ENCODE assay signal across 24 cellular contexts in the genomic region with DNA sequence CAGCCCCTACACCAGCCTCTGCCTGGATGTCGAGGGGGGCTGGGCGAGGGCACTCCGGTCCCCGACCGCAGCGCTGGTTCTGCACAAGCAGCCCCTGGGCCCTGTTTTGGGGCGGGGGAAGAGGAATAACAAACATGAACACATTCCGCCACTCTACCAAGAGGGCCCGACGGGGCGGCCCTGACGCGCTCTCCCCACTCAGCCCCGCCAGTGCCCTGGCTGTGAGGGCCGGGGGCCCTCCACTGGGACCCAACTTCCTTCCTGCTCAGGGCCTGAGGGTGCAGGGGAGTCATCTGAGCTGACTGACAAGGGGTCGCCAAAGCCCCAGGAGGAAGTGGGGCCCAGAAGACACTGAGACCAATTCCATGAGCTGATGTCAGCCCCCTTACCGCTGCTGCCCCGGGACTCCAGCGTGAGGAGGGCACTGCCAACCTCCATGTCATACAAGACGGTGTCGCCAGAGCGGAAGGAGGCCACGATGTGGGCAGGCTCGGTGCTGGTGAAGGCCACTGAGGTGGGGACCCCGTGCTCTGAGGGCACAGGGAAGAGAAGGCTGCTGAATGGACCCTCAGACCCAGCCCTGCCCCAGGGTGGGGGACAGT. TPM values are rescaled to one million over a fixed set of nuclear protein-coding genes. Genes with fewer than 3 reads are reported as not detected.
DNase-seq lines count a peak whose midpoint lies in the region; ATAC-seq, FAIRE-seq and TF ChIP-seq lines count a peak whose summit lies in the region.
"Had no signal": no experiment of that assay in that cellular context is flagged by ENCODE, and none has a peak within 500 bp of the region (broad histone marks: within the 10 kb centered on the region; RNA-seq: fewer than 3 reads in every experiment).

No MANE protein-coding gene starts in this region.

- H3K4me3 ChIP-seq in RWPE2 (ENCODE audit: severe bottlenecking): no peak overlapping the region
- H3K4me3 ChIP-seq in kidney (ENCODE audit: low read length in 2 of 2): no peak overlapping the region
- no peak overlapping the region for H3K4me3 ChIP-seq in subcutaneous abdominal adipose tissue (ENCODE audit: low read depth in 1 of 5, low read length in 5 of 5)
- H3K4me3 ChIP-seq: gastrocnemius medialis, GM23248, MG63, prostate gland, stomach, transverse colon had no signal

- peaks cover 29% of the 10 kb centered on the region for H3K36me3 Mint-ChIP-seq in activated CD8-positive, alpha-beta memory T cell treated with anti-CD3 and anti-CD28 coated beads, Interleukin-2, amount 10 ng/mL, durations not matched to agents 7 days and 5 days

- peaks cover 63% of the 10 kb centered on the region for H3K36me3 ChIP-seq in RWPE2 (ENCODE audit: low read depth)
- peaks cover 21 to 40% of the 10 kb centered on the region in 2 donors for H3K36me3 ChIP-seq in kidney (ENCODE audit: control insufficient read depth in 1 of 2, insufficient read depth in 2 of 2, low read length in 2 of 2)
- H3K36me3 ChIP-seq in subcutaneous abdominal adipose tissue (ENCODE audit: control insufficient read depth in 5 of 5, insufficient read depth in 5 of 5, low read length in 5 of 5): peaks cover 0 to 87% (median 78%) of the 10 kb centered on the region in 5 donors

- H3K4me1 ChIP-seq in RWPE2 (ENCODE audit: insufficient read depth, poor library complexity, severe bottlenecking) (peaks cover 5% of the 10 kb centered on the region), kidney (ENCODE audit: control insufficient read depth in 1 of 2, insufficient read depth in 1 of 2, low read depth in 1 of 2, low read length in 2 of 2) (peaks cover 0 to 11% of the 10 kb centered on the region in 2 donors), subcutaneous abdominal adipose tissue (ENCODE audit: control insufficient read depth in 5 of 5, insufficient read depth in 5 of 5, low read length in 5 of 5) (peaks cover 4 to 93% (median 64%) of the 10 kb centered on the region in 5 donors)
- H3K4me1 ChIP-seq: prostate gland had no signal

- TF ChIP-seq CTCF in RWPE2 (IDR thresholded peaks at IDR 0.05; ENCODE audit: poor library complexity, severe bottlenecking) (no peak), kidney (IDR thresholded peaks at IDR 0.05; ENCODE audit: borderline replicate concordance, extremely low read depth, insufficient read depth) (no peak)

- CTCF ChIA-PET in activated CD8-positive, alpha-beta memory T cell treated with anti-CD3 and anti-CD28 coated beads, Interleukin-2, amount 10 ng/mL, durations not matched to agents 7 days and 5 days (lab: Charles Lee): interaction anchor here (2.5 kb wide), 1 partner anchor 10 kb away, joined by 8 read pairs; no protein-coding TSS in a partner anchor

- no peak overlapping the region for H3K27ac ChIP-seq in RWPE2 (ENCODE audit: poor library complexity, severe bottlenecking)
- H3K27ac ChIP-seq in kidney (ENCODE audit: low read depth in 2 of 2, low read length in 2 of 2): no peak overlapping the region
- peak overlapping the region; percentile 10 for H3K27ac ChIP-seq in subcutaneous abdominal adipose tissue (ENCODE audit: low read depth, low read length)
- H3K27ac ChIP-seq: gastrocnemius medialis, GM23248, prostate gland, stomach, transverse colon had no signal

- H3K9me3 ChIP-seq in RWPE2 (ENCODE audit: severe bottlenecking) (no peaks in the 10 kb centered on the region), kidney (ENCODE audit: control insufficient read depth in 1 of 2, low read length in 2 of 2) (no peaks in the 10 kb centered on the region), subcutaneous abdominal adipose tissue (ENCODE audit: control insufficient read depth in 5 of 5, low read length in 5 of 5) (no peaks in the 10 kb centered on the region)
- H3K9me3 ChIP-seq: gastrocnemius medialis, MG63, prostate gland, stomach, transverse colon had no signal

- H3K4me3 Mint-ChIP-seq in activated CD8-positive, alpha-beta memory T cell treated with anti-CD3 and anti-CD28 coated beads, Interleukin-2, amount 10 ng/mL, durations not matched to agents 7 days and 5 days: no peak overlapping the region
- H3K4me3 Mint-ChIP-seq: activated T-helper 1 cell treated with anti-CD3 and anti-CD28 coated beads, Interleukin-12 subunit alpha, Interleukin-12 subunit beta, Interleukin-2, Interleukin-4 antibody, amounts not matched to agents 30 ng/mL and 10 ng/mL and 1 ng/mL, durations not matched to agents 14 hours and 24 hours and 36 hours had no signal

- H3K27me3 Mint-ChIP-seq in activated CD8-positive, alpha-beta memory T cell treated with anti-CD3 and anti-CD28 coated beads, Interleukin-2, amount 10 ng/mL, durations not matched to agents 7 days and 5 days: no peaks in the 10 kb centered on the region

- no peaks in the 10 kb centered on the region for H3K9me3 Mint-ChIP-seq in activated CD8-positive, alpha-beta memory T cell treated with anti-CD3 and anti-CD28 coated beads, Interleukin-2, amount 10 ng/mL, durations not matched to agents 7 days and 5 days (ENCODE audit: low read depth)
- H3K9me3 Mint-ChIP-seq: activated naive CD4-positive, alpha-beta T cell treated with anti-CD3 and anti-CD28 coated beads, Interleukin-2, amount 50 U/mL, for 72 hours; activated T-helper 1 cell treated with anti-CD3 and anti-CD28 coated beads, Interleukin-12 subunit alpha, Interleukin-12 subunit beta, Interleukin-2, Interleukin-4 antibody, amounts not matched to agents 30 ng/mL and 10 ng/mL and 1 ng/mL, durations not matched to agents 14 hours and 24 hours and 36 hours had no signal

- FAIRE-seq in kidney (lab: Jason Lieb, UNC): no peak
- FAIRE-seq: TTC549 had no signal

- H3K27ac Mint-ChIP-seq in activated CD8-positive, alpha-beta memory T cell treated with anti-CD3 and anti-CD28 coated beads, Interleukin-2, amount 10 ng/mL, durations not matched to agents 7 days and 5 days: peak overlapping the region; percentile 56
- H3K27ac Mint-ChIP-seq: activated T-helper 1 cell treated with anti-CD3 and anti-CD28 coated beads, Interleukin-12 subunit alpha, Interleukin-12 subunit beta, Interleukin-2, Interleukin-4 antibody, amounts not matched to agents 30 ng/mL and 10 ng/mL and 1 ng/mL, durations not matched to agents 14 hours and 24 hours and 36 hours had no signal

- intact Hi-C loops in kidney (cut with DNase I): no loop called here

- DNase-seq in activated CD8-positive, alpha-beta memory T cell treated with anti-CD3 and anti-CD28 coated beads, Interleukin-2, amount 10 ng/mL, durations not matched to agents 7 days and 5 days: no peak
- DNase-seq in activated CD8-positive, alpha-beta memory T cell treated with anti-CD3 and anti-CD28 coated beads for 24 hours: no peak
- DNase-seq in RWPE2 (ENCODE audit: low spot score): peak; percentile 67
- DNase-seq in kidney: peak; percentile 74
- DNase-seq in NK-92 (lab: John Stamatoyannopoulos, UW; ENCODE audit: unreplicated experiment): no peak
- DNase-seq in HCEC 1CT: no peak
- no peak for DNase-seq in activated naive CD4-positive, alpha-beta T cell treated with anti-CD3 and anti-CD28 coated beads, Interleukin-2, amount 50 U/mL, for 16 hours
- DNase-seq: effector CD8-positive, alpha-beta T cell; gastrocnemius medialis; GM23248; islet precursor cell; MG63; NCI-H146; NCI-H2171; NCI-H69; SHP77; stomach; transverse colon had no signal

- H3K27me3 ChIP-seq in RWPE2 (ENCODE audit: insufficient read depth, poor library complexity, severe bottlenecking) (no peaks in the 10 kb centered on the region), subcutaneous abdominal adipose tissue (ENCODE audit: control insufficient read depth in 5 of 5, insufficient read depth in 4 of 5, low read length in 5 of 5) (no peaks in the 10 kb centered on the region)
- H3K27me3 ChIP-seq: gastrocnemius medialis, MG63, stomach, transverse colon had no signal

- peaks cover 38% of the 10 kb centered on the region for H3K4me1 Mint-ChIP-seq in activated CD8-positive, alpha-beta memory T cell treated with anti-CD3 and anti-CD28 coated beads, Interleukin-2, amount 10 ng/mL, durations not matched to agents 7 days and 5 days

- no peak overlapping the region for H3K9ac ChIP-seq in kidney (ENCODE audit: low read length in 2 of 2)
- no peak overlapping the region for H3K9ac ChIP-seq in subcutaneous abdominal adipose tissue (ENCODE audit: low read length in 5 of 5)
- H3K9ac ChIP-seq: GM23248 had no signal

- ATAC-seq in activated CD8-positive, alpha-beta memory T cell treated with anti-CD3 and anti-CD28 coated beads, Interleukin-2, amount 10 ng/mL, durations not matched to agents 7 days and 5 days: no peak
- no peak for ATAC-seq in RWPE2 (ENCODE audit: low read depth)
- ATAC-seq: activated naive CD4-positive, alpha-beta T cell treated with anti-CD3 and anti-CD28 coated beads, Interleukin-2, amount 50 U/mL, for 72 hours; esophagus mucosa; gastrocnemius medialis had no signal

RNA-seq across cellular contexts. Expression of a gene that starts 5.6 kb away (rescaled TPM):
- 100 to 1,000 TPM; 147 to 187 TPM for total RNA-seq in activated CD8-positive, alpha-beta memory T cell treated with anti-CD3 and anti-CD28 coated beads, Interleukin-2, amount 10 ng/mL, durations not matched to agents 7 days and 5 days
- total RNA-seq in kidney: 69.8 TPM
- polyA plus RNA-seq in kidney (ENCODE audit: insufficient read depth, low read depth, low replicate concordance): 26.7 TPM

RNA-seq across cellular contexts. Expression of a gene that starts 23.3 kb away (rescaled TPM):
- total RNA-seq in activated CD8-positive, alpha-beta memory T cell treated with anti-CD3 and anti-CD28 coated beads, Interleukin-2, amount 10 ng/mL, durations not matched to agents 7 days and 5 days: 10 to 100 TPM; 16.3 to 17.7 TPM
- 20.5 TPM for total RNA-seq in kidney
- polyA plus RNA-seq in kidney (ENCODE audit: insufficient read depth, low read depth, low replicate concordance): 11.8 TPM

RNA-seq across cellular contexts. Expression of a gene that starts 23.7 kb away (rescaled TPM):
- total RNA-seq in activated CD8-positive, alpha-beta memory T cell treated with anti-CD3 and anti-CD28 coated beads, Interleukin-2, amount 10 ng/mL, durations not matched to agents 7 days and 5 days: 10 to 100 TPM; 93.0 to 95.8 TPM
- 74.9 TPM for total RNA-seq in kidney
- polyA plus RNA-seq in kidney (ENCODE audit: insufficient read depth, low read depth, low replicate concordance): 31.5 TPM

Comparison
In these comparisons a context has a peak if more than half of its experiments do, and no peak if none do; other contexts are left out.
1. DNase-seq: peak in RWPE2 (single experiment) and kidney (single experiment); none in activated CD8-positive, alpha-beta memory T cell treated with anti-CD3 and anti-CD28 coated beads, Interleukin-2, amount 10 ng/mL, durations not matched to agents 7 days and 5 days (single experiment), activated CD8-positive, alpha-beta memory T cell treated with anti-CD3 and anti-CD28 coated beads for 24 hours (single experiment), NK-92 (single experiment), HCEC 1CT (single experiment) and activated naive CD4-positive, alpha-beta T cell treated with anti-CD3 and anti-CD28 coated beads, Interleukin-2, amount 50 U/mL, for 16 hours (single experiment).